1 cellular context compared by ENCODE assay signal in genomic region chr16:3950343-3951193, GRCh38.
TF ChIP-seq lines count a peak whose summit lies in the region.

No MANE protein-coding gene starts in this region.

TF ChIP-seq in H1, 55 proteins besides CTCF, POLR2A, EP300 and RAD21 (continued from another document):
- no peak for TF ChIP-seq CHD7 (IDR thresholded peaks at IDR 0.05; ENCODE audit: insufficient replicate concordance, low read length)
